29 cellular contexts compared by ENCODE assay signal in the genomic region with DNA sequence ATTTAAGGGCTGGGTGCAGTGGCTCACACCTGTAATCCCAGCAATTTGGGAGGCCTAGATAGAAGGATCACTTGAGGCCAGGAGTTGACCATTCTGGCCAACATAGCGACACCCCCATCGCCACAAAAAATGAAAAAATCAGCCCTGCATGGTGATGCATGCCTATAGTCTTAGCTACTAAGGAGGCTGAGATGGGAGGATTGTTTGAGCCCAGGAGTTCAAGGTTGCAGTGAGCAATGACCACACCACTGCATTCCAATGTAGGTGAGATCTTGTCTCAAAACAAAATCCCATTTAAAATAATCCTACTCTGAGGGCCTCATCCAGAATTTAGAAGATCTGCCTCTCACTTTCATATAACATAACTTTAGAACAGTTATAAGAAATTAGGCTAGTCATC. TPM values are rescaled to one million over a fixed set of nuclear protein-coding genes. Genes with fewer than 3 reads are reported as not detected.
A peak's percentile ranks its signal among the peaks of the same experiment; 100 is the strongest.
DNase-seq lines count a peak whose midpoint lies in the region; ATAC-seq and TF ChIP-seq lines count a peak whose summit lies in the region.
"Had no signal": no experiment of that assay in that cellular context is flagged by ENCODE, and none has a peak within 500 bp of the region (broad histone marks: within the 10 kb centered on the region; RNA-seq: fewer than 3 reads in every experiment).

No MANE protein-coding gene starts in this region.

- H3K4me1 ChIP-seq in BLaER1: peaks cover 65% of the 10 kb centered on the region
- peaks cover 74% of the 10 kb centered on the region for H3K4me1 ChIP-seq in OCI-LY7 (ENCODE audit: insufficient read depth, low read length, poor library complexity, severe bottlenecking)
- H3K4me1 ChIP-seq in naive thymus-derived CD4-positive, alpha-beta T cell (ENCODE audit: control insufficient read depth in 2 of 2, insufficient read depth in 2 of 2, low read length in 2 of 2): peaks cover 8 to 29% of the 10 kb centered on the region in 2 donors

- no peak overlapping the region for H3K27ac ChIP-seq in BLaER1
- H3K27ac ChIP-seq in OCI-LY7 (ENCODE audit: low read depth, low read length, poor library complexity, severe bottlenecking): peak overlapping the region; percentile 95
- H3K27ac ChIP-seq in naive thymus-derived CD4-positive, alpha-beta T cell (ENCODE audit: low read depth, low read length): peak overlapping the region; percentile 35
- H3K27ac ChIP-seq: A549, gastrocnemius medialis, ovary had no signal

- no peak overlapping the region for H2AFZ ChIP-seq in OCI-LY7 (ENCODE audit: low read length)

- peak overlapping the region in 8 of 9 donors; percentile 75 to 97 (median 89) for H3K27ac Mint-ChIP-seq in naive thymus-derived CD4-positive, alpha-beta T cell

- BruUV-seq in OCI-LY7 (replicated peaks; lab: Mats Ljungman, UMichigan): no TSS peak

- H3K36me3 ChIP-seq in BLaER1 (no peaks in the 10 kb centered on the region), OCI-LY7 (ENCODE audit: insufficient read depth, low read length) (peaks cover 3% of the 10 kb centered on the region; the same call in 1 of the 2 replicates)
- peaks cover 0 to 4% (median 0%) of the 10 kb centered on the region in 3 experiments for H3K36me3 ChIP-seq in naive thymus-derived CD4-positive, alpha-beta T cell (ENCODE audit: control insufficient read depth in 2 of 3, insufficient read depth in 3 of 3, low read length in 3 of 3)
- H3K36me3 ChIP-seq: gastrocnemius medialis, ovary, SJCRH30, thoracic aorta had no signal

- CTCF ChIA-PET in OCI-LY7 (lab: Charles Lee; ENCODE audit: unreplicated experiment): interaction anchor here (0.7 kb wide), 1 partner anchor 95 kb away, joined by 4 read pairs; no protein-coding TSS in a partner anchor
- CTCF ChIA-PET in naive thymus-derived CD4-positive, alpha-beta T cell (lab: Charles Lee): interaction anchor here (1.1 to 8.4 kb wide), 8 partner anchors 8 to 159 kb away, joined by 3 to 87 read pairs (median 8); no protein-coding TSS in a partner anchor

- H3K4me3 ChIP-seq in BLaER1: no peak overlapping the region
- peak overlapping the region; percentile 91 for H3K4me3 ChIP-seq in OCI-LY7 (ENCODE audit: low read depth, low read length, poor library complexity, severe bottlenecking)
- no peak overlapping the region for H3K4me3 ChIP-seq in naive thymus-derived CD4-positive, alpha-beta T cell (ENCODE audit: low read length)
- H3K4me3 ChIP-seq: A549, gastrocnemius medialis, ovary, SJCRH30, skin epidermis, thoracic aorta had no signal

- peaks cover 42 to 82% (median 74%) of the 10 kb centered on the region in 7 donors for H3K4me1 Mint-ChIP-seq in naive thymus-derived CD4-positive, alpha-beta T cell

- H3K4me2 ChIP-seq in BLaER1 (peak overlapping the region; percentile 96), OCI-LY7 (ENCODE audit: low read length) (peak overlapping the region; percentile 83)
- H3K4me2 ChIP-seq: A549 had no signal

- H4K20me1 ChIP-seq in BLaER1 (peaks cover 16% of the 10 kb centered on the region), OCI-LY7 (ENCODE audit: insufficient read depth, low read length) (peaks cover 17% of the 10 kb centered on the region)

- no peak overlapping the region for H3K9ac ChIP-seq in BLaER1

- H3K9me3 ChIP-seq in BLaER1: no peaks in the 10 kb centered on the region
- H3K9me3 ChIP-seq in OCI-LY7 (ENCODE audit: low read length): no peaks in the 10 kb centered on the region
- H3K9me3 ChIP-seq in naive thymus-derived CD4-positive, alpha-beta T cell (ENCODE audit: control insufficient read depth in 2 of 3, low read length in 3 of 3): no peaks in the 10 kb centered on the region
- H3K9me3 ChIP-seq: A549, gastrocnemius medialis, ovary, SJCRH30, thoracic aorta had no signal

- DNase-seq in ELR (ENCODE audit: low read depth) (peak; percentile 31), OCI-LY7 (ENCODE audit: low spot score) (no peak), NCI-H526 (lab: John Stamatoyannopoulos, UW) (no peak), NCI-H446 treated with DMSO at 0.1 percent for 48 hours (lab: John Stamatoyannopoulos, UW) (no peak), NCI-H526 treated with DMSO at 0.1 percent for 48 hours (lab: John Stamatoyannopoulos, UW) (no peak), superior temporal gyrus (ENCODE audit: extremely low spot score) (no peak)
- no peak for DNase-seq in naive thymus-derived CD4-positive, alpha-beta T cell
- DNase-seq: activated CD4-positive, alpha-beta T cell treated with anti-CD3 and anti-CD28 coated beads, Interleukin-2, amount 10 ng/mL, durations not matched to agents 24 days and 14 days; activated CD8-positive, alpha-beta memory T cell treated with anti-CD3 and anti-CD28 coated beads for 24 hours; activated effector memory CD4-positive, alpha-beta T cell treated with Interleukin-2 at 50 U/mL for 16 hours; activated T-cell treated with anti-CD3 and anti-CD28 coated beads for 4 hours; aorta; gastrocnemius medialis; GOT3; kidney glomerular epithelial cell; midbrain; NCI-H1417; NCI-H2029; NCI-H748 treated with DMSO at 0.1 percent for 48 hours; ovary; retina had no signal

- H3K9me3 Mint-ChIP-seq in naive thymus-derived CD4-positive, alpha-beta T cell: no peaks in the 10 kb centered on the region
- H3K9me3 Mint-ChIP-seq: activated CD4-positive, alpha-beta T cell treated with anti-CD3 and anti-CD28 coated beads, Interleukin-2, amount 10 ng/mL, durations not matched to agents 24 days and 14 days; activated naive CD4-positive, alpha-beta T cell treated with anti-CD3 and anti-CD28 coated beads, Interleukin-2, amount 50 U/mL, for 72 hours; nephron; stimulated activated naive CD8-positive, alpha-beta T cell treated with anti-CD3 and anti-CD28 coated beads, Interleukin-15, Interleukin-2, amounts not matched to agents 100 ng/mL and 50 ng/mL, for 24 hours had no signal

- peak overlapping the region in 3 of 10 donors; percentile 4 to 99 (median 69) for H3K4me3 Mint-ChIP-seq in naive thymus-derived CD4-positive, alpha-beta T cell

- no peak for TF ChIP-seq CTCF in OCI-LY7 (conservative IDR thresholded peaks at IDR 0.05; ENCODE audit: low read length)

- POLR2A ChIA-PET in OCI-LY7 (lab: Charles Lee): interaction anchor here (0.7 to 13.1 kb wide), 13 partner anchors 8 to 441 kb away, joined by 3 to 324 read pairs (median 5); no protein-coding TSS in a partner anchor
- POLR2A ChIA-PET in naive thymus-derived CD4-positive, alpha-beta T cell (lab: Charles Lee): interaction anchor here (3.9 to 18.3 kb wide), 7 partner anchors 8 to 164 kb away, joined by 28 to 433 read pairs (median 48); no protein-coding TSS in a partner anchor

- H3K79me2 ChIP-seq in OCI-LY7 (ENCODE audit: insufficient read depth, low read depth, low read length): peaks cover 76% of the 10 kb centered on the region

- H3K27me3 ChIP-seq in BLaER1: no peaks in the 10 kb centered on the region
- no peaks in the 10 kb centered on the region for H3K27me3 ChIP-seq in naive thymus-derived CD4-positive, alpha-beta T cell (ENCODE audit: control insufficient read depth in 2 of 2, insufficient read depth in 2 of 2, low read length in 2 of 2)
- H3K27me3 ChIP-seq: gastrocnemius medialis, ovary, SJCRH30 had no signal

- H3K27me3 Mint-ChIP-seq in naive thymus-derived CD4-positive, alpha-beta T cell: no peaks in the 10 kb centered on the region
- H3K27me3 Mint-ChIP-seq: activated CD4-positive, alpha-beta T cell treated with anti-CD3 and anti-CD28 coated beads, Interleukin-2, amount 10 ng/mL, durations not matched to agents 24 days and 14 days; stimulated activated naive CD8-positive, alpha-beta T cell treated with anti-CD3 and anti-CD28 coated beads, Interleukin-15, Interleukin-2, amounts not matched to agents 100 ng/mL and 50 ng/mL, for 24 hours had no signal

- no peaks in the 10 kb centered on the region for H3K9me2 ChIP-seq in OCI-LY7 (ENCODE audit: insufficient read depth, low read length)

- peaks cover 0 to 9% (median 0%) of the 10 kb centered on the region in 5 donors for H3K36me3 Mint-ChIP-seq in naive thymus-derived CD4-positive, alpha-beta T cell

- ATAC-seq in naive thymus-derived CD4-positive, alpha-beta T cell: no peak
- ATAC-seq: A549, gastrocnemius medialis had no signal

- intact Hi-C loops in OCI-LY7 (cut with micrococcal nuclease; ENCODE audit: unreplicated experiment): loop anchor here (5.0 kb wide), 2 partner anchors 261 to 376 kb away; no protein-coding TSS in a partner anchor
- intact Hi-C loops in naive thymus-derived CD4-positive, alpha-beta T cell (cut with micrococcal nuclease): loop anchor here (5.0 to 10.0 kb wide), 2 partner anchors 56 to 512 kb away; a partner anchor contains a TSS

RNA-seq across cellular contexts. Expression of a gene that starts 2.7 kb away (rescaled TPM):
- total RNA-seq in OCI-LY7 (2014; rRNA removed; shearing (Covaris generic)): 10.7 and 11.5 TPM in 2 replicates
- 53.2 and 54.5 TPM in 2 replicates for total RNA-seq in OCI-LY7 (2022)
- 10 to 100 TPM; 34.3 to 43.8 (median 40.1) TPM for total RNA-seq in naive thymus-derived CD4-positive, alpha-beta T cell
- 1 to 10 TPM; 5.2 to 6.9 TPM for polyA plus RNA-seq in naive thymus-derived CD4-positive, alpha-beta T cell
